In genomic region chr21:18251065-18251464, GRCh38 we compare ENCODE assay signal across 18 cellular contexts.
"Had no signal": no experiment of that assay in that cellular context is flagged by ENCODE, and none has a peak within 500 bp of the region (broad histone marks: within the 10 kb centered on the region; RNA-seq: fewer than 3 reads in every experiment).

No MANE protein-coding gene starts in this region.

- ATAC-seq: esophagus mucosa; heart right ventricle; naive thymus-derived CD4-positive, alpha-beta T cell; sciatic nerve; stimulated activated memory B cell treated with anti-CD40 and anti-IgM and Interleukin-4, amounts not matched to agents 10 μg/mL and 1 μg/mL and 100 μg/mL, for 72 hours had no signal

- DNase-seq: dorsolateral prefrontal cortex; effector CD8-positive, alpha-beta T cell; heart right ventricle; hypothalamus; kidney glomerular epithelial cell; mammary epithelial cell; naive thymus-derived CD4-positive, alpha-beta T cell; posterior cingulate gyrus; spleen; stimulated activated CD4-positive, alpha-beta T cell treated with anti-CD3 and anti-CD28 coated beads, Interleukin-15, amount 100 ng/mL, for 24 hours; stimulated activated CD4-positive, alpha-beta T cell treated with anti-CD3 and anti-CD28 coated beads, Interleukin-1b, Interleukin-23, amount 100 ng/mL, for 48 hours; stimulated activated CD4-positive, alpha-beta T cell treated with anti-CD3 and anti-CD28 coated beads, Interleukin-4, amount 100 ng/mL, for 24 hours; tibial artery; upper lobe of left lung; uterus had no signal
